Comparison of ENCODE assay signal across 8 cellular contexts in the genomic region with DNA sequence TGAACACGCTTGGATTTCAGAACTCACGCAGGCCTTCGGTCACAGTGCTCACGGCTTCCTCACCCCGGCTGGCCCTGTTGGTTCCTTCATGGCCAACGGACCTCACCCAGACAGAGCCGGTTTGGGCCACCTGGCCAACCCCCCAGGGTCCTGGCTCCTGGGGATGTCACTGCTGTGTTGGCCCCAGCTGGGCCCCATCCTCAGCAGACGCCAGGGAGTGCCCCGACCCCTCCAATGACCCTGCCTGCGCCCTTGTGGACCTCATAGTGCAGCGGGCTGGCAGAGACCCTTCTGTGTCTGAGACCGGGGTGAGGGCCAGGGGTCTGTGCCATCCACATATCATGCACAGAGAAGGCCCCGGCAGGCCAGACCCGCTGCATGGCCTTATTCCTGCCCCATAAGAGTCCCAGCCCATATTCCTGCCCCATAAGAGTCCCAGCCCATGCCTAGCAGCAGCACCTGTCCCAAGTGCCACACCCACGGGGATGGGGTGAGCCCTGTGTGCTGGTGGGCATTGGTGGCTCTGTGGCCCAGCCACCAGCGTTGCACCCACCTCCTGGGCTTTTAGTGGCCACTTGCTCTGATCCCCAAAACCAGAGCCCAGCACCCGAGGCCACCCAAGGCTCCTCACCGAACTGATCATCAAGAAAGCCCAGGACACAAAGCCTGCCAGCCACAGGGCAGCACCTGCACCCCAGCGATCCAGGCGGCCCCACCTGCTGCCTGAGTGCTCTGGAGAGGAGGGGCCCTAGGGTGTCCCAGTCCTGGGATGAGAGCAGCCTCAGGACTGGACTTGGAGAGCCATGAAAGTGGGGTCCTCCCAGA. TPM values are rescaled to one million over a fixed set of nuclear protein-coding genes. Genes with fewer than 3 reads are reported as not detected.
DNase-seq lines count a peak whose midpoint lies in the region; ATAC-seq, FAIRE-seq and TF ChIP-seq lines count a peak whose summit lies in the region.

No MANE protein-coding gene starts in this region.

- H3K4me1 ChIP-seq in HepG2 (ENCODE audit: insufficient read depth, low read length) = peaks cover 48% of the 10 kb centered on the region
- peaks cover 16 to 22% of the 10 kb centered on the region in 2 donors for H3K4me1 ChIP-seq in thoracic aorta (ENCODE audit: control insufficient read depth in 1 of 2, low read depth in 2 of 2)

- TF ChIP-seq RAD21 in HepG2 (CRISPR knock-in tag; IDR thresholded peaks at IDR 0.05) = no peak

- H4K20me1 ChIP-seq in HepG2 (ENCODE audit: insufficient read depth, low read length) = peaks cover 15% of the 10 kb centered on the region; the same call in 1 of the 2 replicates

- TF ChIP-seq EP300 in HepG2 (IDR thresholded peaks at IDR 0.05; ENCODE audit: low read depth in 2 of 2, low read length in 2 of 2) (no peak), HepG2 (CRISPR knock-in tag; IDR thresholded peaks at IDR 0.05; ENCODE audit: borderline replicate concordance) (no peak)

- H3K36me3 ChIP-seq in HepG2 (replicated peaks in 1 of 2; ENCODE audit: control insufficient read depth in 1 of 2, insufficient read depth in 2 of 2, low read length in 2 of 2) = peaks cover 1 to 10% of the 10 kb centered on the region in 2 experiments; a peak in 4 of 5 replicates
- no peaks in the 10 kb centered on the region for H3K36me3 ChIP-seq in thoracic aorta
- peaks cover 6% of the 10 kb centered on the region for H3K36me3 ChIP-seq in brain microvascular endothelial cell (replicated peaks)

- 95% methylated on average over 7 of the region's 20 CpGs for WGBS in HepG2 (ENCODE audit: low lambda C conversion rate)

- FAIRE-seq in HepG2 (lab: Jason Lieb, UNC) = no peak

- H3K4me3 Mint-ChIP-seq in activated CD8-positive, alpha-beta memory T cell treated with anti-CD3 and anti-CD28 coated beads, Interleukin-2, amount 10 ng/mL, durations not matched to agents 7 days and 5 days = no peak overlapping the region

- DNase-seq in activated CD4-positive, CD25-positive, alpha-beta regulatory T cell treated with anti-CD3 and anti-CD28 coated beads, Interleukin-2, amount 50 U/mL, for 72 hours = peak; percentile 30
- DNase-seq in activated CD4-positive, CD25-positive, alpha-beta regulatory T cell (lab: John Stamatoyannopoulos, UW) = no peak
- peak; percentile 38 for DNase-seq in activated CD8-positive, alpha-beta memory T cell treated with anti-CD3 and anti-CD28 coated beads, Interleukin-2, amount 10 ng/mL, durations not matched to agents 7 days and 5 days
- DNase-seq in HepG2 (ENCODE audit: low spot score) (no peak), thoracic aorta (ENCODE audit: low spot score) (peak; percentile 1), brain microvascular endothelial cell (no peak), DMS 273 treated with DMSO at 0.1 percent for 48 hours (lab: John Stamatoyannopoulos, UW) (no peak), OCI-M2 (lab: John Stamatoyannopoulos, UW; ENCODE audit: unreplicated experiment) (no peak)

- H3K9me3 ChIP-seq in HepG2 (ENCODE audit: low read length) (no peaks in the 10 kb centered on the region), thoracic aorta (no peaks in the 10 kb centered on the region)

- TF ChIP-seq POLR2A in HepG2 (IDR thresholded peaks at IDR 0.05; ENCODE audit: insufficient read depth in 1 of 2, low read depth in 2 of 2, low read length in 2 of 2) = no peak

- POLR2A ChIA-PET in HepG2 (lab: Yijun Ruan, JAX) = interaction anchor here (1.1 to 2.8 kb wide), 5 partner anchors 30 to 69 kb away, joined by 4 to 14 read pairs (median 9); no protein-coding TSS in a partner anchor

- in situ Hi-C loops in HepG2 (cut with HindIII; ENCODE audit: extremely low pct_ligation_motif_present, low pct_unique_long_range_greater_than_20kb) = loop anchor here (5.0 to 25.0 kb wide), 2 partner anchors 37 to 112 kb away; no protein-coding TSS in a partner anchor
- in situ Hi-C loops in brain microvascular endothelial cell (cut with HindIII; ENCODE audit: low pct_ligation_motif_present, low sequenced_read_pairs) = no loop called here

- intact Hi-C loops in HepG2 (cut with micrococcal nuclease; ENCODE audit: unreplicated experiment) = loop anchor here (1.0 to 5.0 kb wide), 2 partner anchors 40 to 67 kb away; no protein-coding TSS in a partner anchor

- H2AFZ ChIP-seq in HepG2 (ENCODE audit: low read length) = no peak overlapping the region

- peaks cover 22% of the 10 kb centered on the region for H3K4me1 Mint-ChIP-seq in activated CD8-positive, alpha-beta memory T cell treated with anti-CD3 and anti-CD28 coated beads, Interleukin-2, amount 10 ng/mL, durations not matched to agents 7 days and 5 days

- H3K79me2 ChIP-seq in HepG2 (ENCODE audit: insufficient read depth, low read length) = peaks cover 30% of the 10 kb centered on the region

- peaks cover 2% of the 10 kb centered on the region for H3K27me3 Mint-ChIP-seq in activated CD8-positive, alpha-beta memory T cell treated with anti-CD3 and anti-CD28 coated beads, Interleukin-2, amount 10 ng/mL, durations not matched to agents 7 days and 5 days

- CTCF ChIA-PET in activated CD8-positive, alpha-beta memory T cell treated with anti-CD3 and anti-CD28 coated beads, Interleukin-2, amount 10 ng/mL, durations not matched to agents 7 days and 5 days (lab: Charles Lee) = interaction anchor here (0.7 to 0.9 kb wide), 2 partner anchors 11 to 145 kb away, joined by 3 to 4 read pairs; no protein-coding TSS in a partner anchor
- CTCF ChIA-PET in HepG2 (lab: Yijun Ruan, JAX; ENCODE audit: low intra/inter-chr PET ratio, low total read pairs) = no interaction called here

- ATAC-seq in activated CD8-positive, alpha-beta memory T cell treated with anti-CD3 and anti-CD28 coated beads, Interleukin-2, amount 10 ng/mL, durations not matched to agents 7 days and 5 days = no peak
- ATAC-seq in HepG2 (no peak), thoracic aorta (ENCODE audit: insufficient number of reproducible peaks, low FRiP score, low read depth) (no peak)

- H3K4me2 ChIP-seq in HepG2 (ENCODE audit: low read depth, low read length) = peak overlapping the region; percentile 65

- H3K9ac ChIP-seq in HepG2 (ENCODE audit: insufficient read depth, low read depth, low read length) = no peak overlapping the region

- no peak overlapping the region for H3K27ac Mint-ChIP-seq in activated CD8-positive, alpha-beta memory T cell treated with anti-CD3 and anti-CD28 coated beads, Interleukin-2, amount 10 ng/mL, durations not matched to agents 7 days and 5 days

- H3K9me3 Mint-ChIP-seq in activated CD8-positive, alpha-beta memory T cell treated with anti-CD3 and anti-CD28 coated beads, Interleukin-2, amount 10 ng/mL, durations not matched to agents 7 days and 5 days (ENCODE audit: low read depth) = no peaks in the 10 kb centered on the region

- peaks cover 8% of the 10 kb centered on the region for H3K36me3 Mint-ChIP-seq in activated CD8-positive, alpha-beta memory T cell treated with anti-CD3 and anti-CD28 coated beads, Interleukin-2, amount 10 ng/mL, durations not matched to agents 7 days and 5 days

- TF ChIP-seq CTCF in HepG2 (CRISPR knock-in tag; IDR thresholded peaks at IDR 0.05) (no peak), thoracic aorta (IDR thresholded peaks at IDR 0.05) (no peak), brain microvascular endothelial cell (IDR thresholded peaks at IDR 0.05; ENCODE audit: low read depth, low read length, missing control alignments) (no peak)

- H3K27ac ChIP-seq in HepG2 (ENCODE audit: extremely low read length, insufficient read depth, low read length) (no peak overlapping the region), thoracic aorta (no peak overlapping the region), brain microvascular endothelial cell (no peak overlapping the region)

- H3K4me3 ChIP-seq in HepG2 (replicated peaks in 1 of 3; ENCODE audit: insufficient read depth in 1 of 3, low read depth in 2 of 3, low read length in 3 of 3) (peak overlapping the region in 1 of 3 experiments; percentile 94; a peak in 1 of 6 replicates), thoracic aorta (no peak overlapping the region), brain microvascular endothelial cell (ENCODE audit: low read depth, low read length) (no peak overlapping the region)

- no TSS peak for BruUV-seq in HepG2 (replicated peaks; lab: Mats Ljungman, UMichigan)

- H3K27me3 ChIP-seq in HepG2 (ENCODE audit: control insufficient read depth in 1 of 2, insufficient read depth in 2 of 2, low read length in 2 of 2) (no peaks in the 10 kb centered on the region), thoracic aorta (replicated peaks; ENCODE audit: insufficient read depth) (no peaks in the 10 kb centered on the region), brain microvascular endothelial cell (replicated peaks) (no peaks in the 10 kb centered on the region)

TF ChIP-seq in HepG2, 621 proteins besides CTCF, POLR2A, EP300 and RAD21 (continues in another document):
- peak; percentile 44; the same call in 1 of the 2 replicates for TF ChIP-seq ZFP82 (CRISPR knock-in tag; IDR thresholded peaks at IDR 0.05; ENCODE audit: borderline replicate concordance)
- no peak for TF ChIP-seq SMAD1 (CRISPR knock-in tag; IDR thresholded peaks at IDR 0.05; ENCODE audit: borderline replicate concordance, low read depth)

RNA-seq across cellular contexts. Expression of a gene that starts 1.3 kb away (rescaled TPM):
- total RNA-seq in activated CD8-positive, alpha-beta memory T cell treated with anti-CD3 and anti-CD28 coated beads, Interleukin-2, amount 10 ng/mL, durations not matched to agents 7 days and 5 days = 10 to 100 TPM; 83.8 to 85.3 TPM
- 16.0 and 29.8 TPM in 2 replicates for total RNA-seq in HepG2 (2016; rRNA removed; fragmentation: Illumina TruSeq; extraction: Trizol)
- 5.1 and 9.2 TPM in 2 replicates for total RNA-seq in HepG2 (2016; cell fraction: cytosol; rRNA removed; fragmentation: Illumina TruSeq; extraction: Trizol; ENCODE audit: low read depth)
- 14.3 and 34.5 TPM in 2 replicates for total RNA-seq in HepG2 (2016; cell fraction: insoluble cytoplasmic fraction; rRNA removed; fragmentation: Illumina TruSeq; extraction: Trizol)
- total RNA-seq in HepG2 (2016; cell fraction: membrane; rRNA removed; fragmentation: Illumina TruSeq; extraction: Trizol) = 14.8 and 16.4 TPM in 2 replicates
- total RNA-seq in HepG2 (2016; cell fraction: nucleus; rRNA removed; fragmentation: Illumina TruSeq; extraction: Trizol) = 37.9 and 47.2 TPM in 2 replicates
- 90.6 and 115 TPM in 2 replicates for polyA plus RNA-seq in HepG2 (2011; rRNA removed)
- polyA plus RNA-seq in HepG2 (2011; cell fraction: cytosol; rRNA removed) = 65.4 and 69.9 TPM in 2 replicates
- 330 and 361 TPM in 2 replicates for polyA plus RNA-seq in HepG2 (2011; cell fraction: nucleus; rRNA removed)
- polyA plus RNA-seq in HepG2 (2012) = 104 and 122 TPM in 2 replicates
- polyA plus RNA-seq in HepG2 (2016; cell fraction: cytosol; fragmentation: Illumina TruSeq; extraction: Trizol; ENCODE audit: low read depth) = 3.8 and 4.2 TPM in 2 replicates
- 18.3 and 19.5 TPM in 2 replicates for polyA plus RNA-seq in HepG2 (2016; cell fraction: insoluble cytoplasmic fraction; fragmentation: Illumina TruSeq; extraction: Trizol; ENCODE audit: low read depth)
- polyA plus RNA-seq in HepG2 (2016; cell fraction: membrane; fragmentation: Illumina TruSeq; extraction: Trizol; ENCODE audit: low read depth) = 9.2 and 10.4 TPM in 2 replicates
- polyA plus RNA-seq in HepG2 (2016; cell fraction: nucleus; fragmentation: Illumina TruSeq; extraction: Trizol; ENCODE audit: insufficient read depth, low read depth) = 89.7 and 92.4 TPM in 2 replicates
- 56.1 and 65.1 TPM in 2 replicates for polyA minus RNA-seq in HepG2 (2011; rRNA and poly(A)+ RNA removed; ENCODE audit: low replicate concordance)
- polyA minus RNA-seq in HepG2 (2011; cell fraction: cytosol; rRNA and poly(A)+ RNA removed) = 44.6 and 51.7 TPM in 2 replicates
- polyA minus RNA-seq in HepG2 (2011; cell fraction: nucleus; rRNA and poly(A)+ RNA removed) = 90.3 and 92.4 TPM in 2 replicates
- 10 to 100 TPM; 53.9 to 54.6 TPM for total RNA-seq in thoracic aorta

Comparison
In these comparisons a context has a peak if more than half of its experiments do, and no peak if none do; other contexts are left out.
1. DNase-seq: peak in activated CD4-positive, CD25-positive, alpha-beta regulatory T cell treated with anti-CD3 and anti-CD28 coated beads, Interleukin-2, amount 50 U/mL, for 72 hours (single experiment), activated CD8-positive, alpha-beta memory T cell treated with anti-CD3 and anti-CD28 coated beads, Interleukin-2, amount 10 ng/mL, durations not matched to agents 7 days and 5 days (single experiment) and thoracic aorta (single experiment); none in activated CD4-positive, CD25-positive, alpha-beta regulatory T cell (0 of 4), HepG2 (single experiment), brain microvascular endothelial cell (single experiment), DMS 273 treated with DMSO at 0.1 percent for 48 hours (single experiment) and OCI-M2 (single experiment).